19 cellular contexts compared by ENCODE assay signal in genomic region chr22:47165338-47165931, GRCh38.
DNase-seq lines count a peak whose midpoint lies in the region; ATAC-seq and TF ChIP-seq lines count a peak whose summit lies in the region.
"Had no signal": no experiment of that assay in that cellular context is flagged by ENCODE, and none has a peak within 500 bp of the region (broad histone marks: within the 10 kb centered on the region; RNA-seq: fewer than 3 reads in every experiment).

No MANE protein-coding gene starts in this region.

- H3K9ac ChIP-seq in BLaER1 treated with 17β-estradiol and CSF1 and Interleukin-3, amounts not matched to agents 10 nM and 100 nM = peak overlapping the region in 2 of 11 experiments; percentile 21 to 32; a peak in 2 of 22 replicates

- ATAC-seq in body of pancreas (no peak), GM19467 (IDR thresholded peaks at IDR 0.05; ENCODE audit: unreplicated experiment) (no peak)
- ATAC-seq: activated CD8-positive, alpha-beta T cell treated with anti-CD3 and anti-CD28 coated beads, Interleukin-2, amount 10 ng/mL, durations not matched to agents 7 days and 5 days; naive thymus-derived CD8-positive, alpha-beta T cell; T-cell had no signal

- H3K27me3 Mint-ChIP-seq in neural crest cell (ENCODE audit: low read depth) = peaks cover 4% of the 10 kb centered on the region
- H3K27me3 Mint-ChIP-seq: naive thymus-derived CD8-positive, alpha-beta T cell; T-cell had no signal

- TF ChIP-seq CTCF in body of pancreas (IDR thresholded peaks at IDR 0.05) (no peak), neural crest cell (conservative IDR thresholded peaks at IDR 0.05) (no peak)

- peaks cover 47% of the 10 kb centered on the region for H3K4me1 Mint-ChIP-seq in neural crest cell
- H3K4me1 Mint-ChIP-seq: T-cell had no signal

- intact Hi-C loops in body of pancreas (cut with DNase I) = no loop called here

- no peak for TF ChIP-seq POLR2A in body of pancreas (IDR thresholded peaks at IDR 0.05)

- WGBS in body of pancreas, 2 donors = 88 to 94% methylated on average over 10 to 20 of the region's 20 CpGs

- peaks cover 35 to 69% (median 55%) of the 10 kb centered on the region in 10 experiments for H3K4me1 ChIP-seq in BLaER1 treated with 17β-estradiol and CSF1 and Interleukin-3, amounts not matched to agents 10 nM and 100 nM
- no peaks in the 10 kb centered on the region for H3K4me1 ChIP-seq in body of pancreas

- H3K36me3 Mint-ChIP-seq in neural crest cell (ENCODE audit: low read depth) = peaks cover 6% of the 10 kb centered on the region

- peaks cover 8 to 58% (median 18%) of the 10 kb centered on the region in 11 experiments; a peak in 18 of 22 replicates for H3K36me3 ChIP-seq in BLaER1 treated with 17β-estradiol and CSF1 and Interleukin-3, amounts not matched to agents 10 nM and 100 nM
- no peaks in the 10 kb centered on the region for H3K36me3 ChIP-seq in body of pancreas (replicated peaks in 1 of 2; ENCODE audit: insufficient read depth in 1 of 2, low read depth in 2 of 2)
- H3K36me3 ChIP-seq: thoracic aorta had no signal

- peak overlapping the region; percentile 93 for H3K27ac Mint-ChIP-seq in neural crest cell (ENCODE audit: unreplicated experiment)
- H3K27ac Mint-ChIP-seq: activated T-helper 1 cell treated with anti-CD3 and anti-CD28 coated beads, Interleukin-12 subunit alpha, Interleukin-12 subunit beta, Interleukin-2, Interleukin-4 antibody, amounts not matched to agents 30 ng/mL and 10 ng/mL and 1 ng/mL, durations not matched to agents 14 hours and 24 hours and 36 hours; T-cell had no signal

- H3K4me3 ChIP-seq in BLaER1 treated with 17β-estradiol and CSF1 and Interleukin-3, amounts not matched to agents 10 nM and 100 nM = no peak overlapping the region; a peak in 1 of 20 replicates
- no peak overlapping the region for H3K4me3 ChIP-seq in body of pancreas
- H3K4me3 ChIP-seq: psoas muscle, thoracic aorta had no signal

- no peak overlapping the region for H3K27ac ChIP-seq in BLaER1 treated with 17β-estradiol and CSF1 and Interleukin-3, amounts not matched to agents 10 nM and 100 nM
- no peak overlapping the region for H3K27ac ChIP-seq in body of pancreas
- H3K27ac ChIP-seq: psoas muscle, thoracic aorta had no signal

- peaks cover 0 to 14% (median 11%) of the 10 kb centered on the region in 11 experiments; a peak in 17 of 22 replicates for H3K9me3 ChIP-seq in BLaER1 treated with 17β-estradiol and CSF1 and Interleukin-3, amounts not matched to agents 10 nM and 100 nM (replicated peaks in 1 of 11)
- H3K9me3 ChIP-seq in body of pancreas = no peaks in the 10 kb centered on the region
- H3K9me3 ChIP-seq: psoas muscle, thoracic aorta had no signal

- DNase-seq in NCI-H345 (lab: John Stamatoyannopoulos, UW) (peak; percentile 35), NCI-H345 treated with DMSO at 0.1 percent for 48 hours (lab: John Stamatoyannopoulos, UW; ENCODE audit: unreplicated experiment) (no peak), body of pancreas (peak; percentile 1 to 10 (median 8)), neural crest cell (ENCODE audit: low read depth, low spot score) (no peak), NCI-H1930 (lab: John Stamatoyannopoulos, UW) (no peak)
- DNase-seq in stimulated activated CD4-positive, alpha-beta T cell treated with anti-CD3 and anti-CD28 coated beads, Interleukin-1b, Interleukin-23, amount 100 ng/mL, for 48 hours = no peak
- DNase-seq: activated CD8-positive, alpha-beta T cell treated with anti-CD3 and anti-CD28 coated beads, Interleukin-2, amount 10 ng/mL, durations not matched to agents 7 days and 5 days; anterior cingulate cortex; C1 segment of cervical spinal cord; cerebellar nuclear complex; effector memory CD4-positive, alpha-beta T cell; NCI-H2227 treated with DMSO at 0.1 percent for 48 hours had no signal

- peaks cover 2% of the 10 kb centered on the region for H3K9me3 Mint-ChIP-seq in neural crest cell
- H3K9me3 Mint-ChIP-seq: activated T-helper 1 cell treated with anti-CD3 and anti-CD28 coated beads, Interleukin-12 subunit alpha, Interleukin-12 subunit beta, Interleukin-2, Interleukin-4 antibody, amounts not matched to agents 30 ng/mL and 10 ng/mL and 1 ng/mL, durations not matched to agents 14 hours and 24 hours and 36 hours; naive thymus-derived CD8-positive, alpha-beta T cell; T-cell had no signal

- peak overlapping the region; percentile 58 for H3K4me3 Mint-ChIP-seq in neural crest cell
- H3K4me3 Mint-ChIP-seq: activated CD8-positive, alpha-beta T cell treated with anti-CD3 and anti-CD28 coated beads, Interleukin-2, amount 10 ng/mL, durations not matched to agents 7 days and 5 days; activated T-helper 1 cell treated with anti-CD3 and anti-CD28 coated beads, Interleukin-12 subunit alpha, Interleukin-12 subunit beta, Interleukin-2, Interleukin-4 antibody, amounts not matched to agents 30 ng/mL and 10 ng/mL and 1 ng/mL, durations not matched to agents 14 hours and 24 hours and 36 hours; naive thymus-derived CD8-positive, alpha-beta T cell; T-cell had no signal

- H3K27me3 ChIP-seq in BLaER1 treated with 17β-estradiol and CSF1 and Interleukin-3, amounts not matched to agents 10 nM and 100 nM = peaks cover 8 to 31% (median 18%) of the 10 kb centered on the region in 11 experiments; a peak in 21 of 22 replicates
- H3K27me3 ChIP-seq in body of pancreas = no peaks in the 10 kb centered on the region

- peak overlapping the region in 9 of 11 experiments; percentile 62 to 91 (median 83); a peak in 18 of 22 replicates for H3K4me2 ChIP-seq in BLaER1 treated with 17β-estradiol and CSF1 and Interleukin-3, amounts not matched to agents 10 nM and 100 nM

- H4K20me1 ChIP-seq in BLaER1 treated with 17β-estradiol and CSF1 and Interleukin-3, amounts not matched to agents 10 nM and 100 nM = peaks cover 60 to 83% (median 69%) of the 10 kb centered on the region in 11 experiments

Comparison
In these comparisons a context has a peak if more than half of its experiments do, and no peak if none do; other contexts are left out.
1. DNase-seq: peak in NCI-H345 (single experiment) and body of pancreas (4 of 4); none in NCI-H345 treated with DMSO at 0.1 percent for 48 hours (single experiment), neural crest cell (single experiment), NCI-H1930 (0 of 2) and stimulated activated CD4-positive, alpha-beta T cell treated with anti-CD3 and anti-CD28 coated beads, Interleukin-1b, Interleukin-23, amount 100 ng/mL, for 48 hours (single experiment).